Comparison of ENCODE assay signal across 2 cellular contexts in genomic region chr12:117774986-117775775, GRCh38.
TF ChIP-seq lines count a peak whose summit lies in the region.

No MANE protein-coding gene starts in this region.

TF ChIP-seq in HepG2, 621 proteins besides CTCF, POLR2A, EP300 and RAD21 (continued from another document):
- TF ChIP-seq ZKSCAN5 (CRISPR knock-in tag; IDR thresholded peaks at IDR 0.05) (no peak), ZBTB25 (CRISPR knock-in tag; IDR thresholded peaks at IDR 0.05) (no peak), ZNF282 (IDR thresholded peaks at IDR 0.05; ENCODE audit: partially characterized antibody) (no peak), MAFG (CRISPR knock-in tag; IDR thresholded peaks at IDR 0.05) (no peak), ZNF749 (CRISPR knock-in tag; IDR thresholded peaks at IDR 0.05; ENCODE audit: borderline replicate concordance) (no peak), CHD4 (IDR thresholded peaks at IDR 0.05; ENCODE audit: borderline replicate concordance, low read length) (no peak), NFE2L1 (CRISPR knock-in tag; IDR thresholded peaks at IDR 0.05; ENCODE audit: borderline replicate concordance) (no peak), ZBTB46 (CRISPR knock-in tag; IDR thresholded peaks at IDR 0.05; ENCODE audit: borderline replicate concordance) (no peak), ZNF816 (CRISPR knock-in tag; IDR thresholded peaks at IDR 0.05; ENCODE audit: borderline replicate concordance) (no peak), AGO1 (IDR thresholded peaks at IDR 0.05; ENCODE audit: low read depth, low read length, poor library complexity, severe bottlenecking) (no peak), ZNF142 (CRISPR knock-in tag; IDR thresholded peaks at IDR 0.05) (no peak), KDM1A (CRISPR knock-in tag; IDR thresholded peaks at IDR 0.05) (no peak), IRF9 (CRISPR knock-in tag; IDR thresholded peaks at IDR 0.05; ENCODE audit: borderline replicate concordance) (no peak), ZFP37 (CRISPR knock-in tag; IDR thresholded peaks at IDR 0.05; ENCODE audit: borderline replicate concordance) (no peak), PRMT3 (CRISPR knock-in tag; IDR thresholded peaks at IDR 0.05; ENCODE audit: borderline replicate concordance, low read depth) (no peak), ZFY (CRISPR knock-in tag; IDR thresholded peaks at IDR 0.05) (no peak), NFIB (CRISPR knock-in tag; IDR thresholded peaks at IDR 0.05; ENCODE audit: borderline replicate concordance) (no peak)

TF ChIP-seq in GM23338, 12 proteins besides CTCF, POLR2A, EP300 and RAD21 (continued from another document):
- TF ChIP-seq ZNF462 (CRISPR knock-in tag; IDR thresholded peaks at IDR 0.05): no peak
- TF ChIP-seq ZNF114 (CRISPR knock-in tag; IDR thresholded peaks at IDR 0.05): no peak
- no peak for TF ChIP-seq POLR2AphosphoS5 (IDR thresholded peaks at IDR 0.05; ENCODE audit: low read depth)
- TF ChIP-seq EZH2phosphoT487 (IDR thresholded peaks at IDR 0.05; ENCODE audit: unreplicated experiment): no peak
- TF ChIP-seq REST (IDR thresholded peaks at IDR 0.05; ENCODE audit: unreplicated experiment): no peak
- no peak for TF ChIP-seq ZNF331 (CRISPR knock-in tag; IDR thresholded peaks at IDR 0.05; ENCODE audit: low read depth)
- TF ChIP-seq STAT1 (IDR thresholded peaks at IDR 0.05; ENCODE audit: unreplicated experiment): no peak
